15 cellular contexts compared by ENCODE assay signal in genomic region chr13:99370476-99371272, GRCh38.
DNase-seq lines count a peak whose midpoint lies in the region; ATAC-seq, FAIRE-seq and TF ChIP-seq lines count a peak whose summit lies in the region.
"Had no signal": no experiment of that assay in that cellular context is flagged by ENCODE, and none has a peak within 500 bp of the region (broad histone marks: within the 10 kb centered on the region; RNA-seq: fewer than 3 reads in every experiment).

No MANE protein-coding gene starts in this region.

- no peaks in the 10 kb centered on the region for H3K27me3 Mint-ChIP-seq in T-helper 2 cell treated with Interferon-gamma antibody and Interleukin-4, amounts not matched to agents 5 μg/mL and 100 μg/mL, for 36 hours (ENCODE audit: low read depth)
- H3K27me3 Mint-ChIP-seq in stimulated activated naive B cell treated with anti-CD40 and anti-IgM and Interleukin-4, amounts not matched to agents 10 μg/mL and 1 μg/mL and 100 μg/mL, for 72 hours: no peaks in the 10 kb centered on the region

- H3K27ac ChIP-seq in HepG2 (ENCODE audit: extremely low read length, insufficient read depth, low read length): no peak overlapping the region
- H3K27ac ChIP-seq: breast epithelium had no signal

- peaks cover 64% of the 10 kb centered on the region for H3K36me3 Mint-ChIP-seq in T-helper 2 cell treated with Interferon-gamma antibody and Interleukin-4, amounts not matched to agents 5 μg/mL and 100 μg/mL, for 36 hours (ENCODE audit: low read depth)
- peaks cover 46 to 66% of the 10 kb centered on the region in 2 donors for H3K36me3 Mint-ChIP-seq in stimulated activated naive B cell treated with anti-CD40 and anti-IgM and Interleukin-4, amounts not matched to agents 10 μg/mL and 1 μg/mL and 100 μg/mL, for 72 hours

- no peak overlapping the region for H2AFZ ChIP-seq in HepG2 (ENCODE audit: low read length)

- DNase-seq in activated CD8-positive, alpha-beta memory T cell treated with anti-CD3 and anti-CD28 coated beads for 24 hours: peak; percentile 57
- no peak for DNase-seq in activated CD8-positive, alpha-beta memory T cell treated with anti-CD3 and anti-CD28 coated beads, Interleukin-2, amount 50 U/mL, for 48 hours
- DNase-seq in T-helper 2 cell treated with Interferon-gamma antibody and Interleukin-4, amounts not matched to agents 5 μg/mL and 100 μg/mL, for 36 hours (ENCODE audit: low spot score): no peak
- DNase-seq in central memory CD4-positive, alpha-beta T cell: peak; percentile 41
- DNase-seq in stimulated activated naive B cell treated with anti-CD40 and anti-IgM and Interleukin-4, amounts not matched to agents 10 μg/mL and 1 μg/mL and 100 μg/mL, for 72 hours: no peak
- DNase-seq in HepG2 (ENCODE audit: low spot score) (no peak), DMS79 (lab: John Stamatoyannopoulos, UW) (no peak), GM19238 (ENCODE audit: insufficient read length, low spot score) (no peak)
- DNase-seq: effector CD4-positive, alpha-beta T cell; hypothalamus; NCI-H446; SHP77; T1000 had no signal

- TF ChIP-seq RAD21 in HepG2 (CRISPR knock-in tag; IDR thresholded peaks at IDR 0.05): no peak

- no peaks in the 10 kb centered on the region for H3K9me3 Mint-ChIP-seq in T-helper 2 cell treated with Interferon-gamma antibody and Interleukin-4, amounts not matched to agents 5 μg/mL and 100 μg/mL, for 36 hours
- H3K9me3 Mint-ChIP-seq in stimulated activated naive B cell treated with anti-CD40 and anti-IgM and Interleukin-4, amounts not matched to agents 10 μg/mL and 1 μg/mL and 100 μg/mL, for 72 hours: peaks cover 4 to 5% of the 10 kb centered on the region in 2 donors

- no TSS peak for BruUV-seq in HepG2 (replicated peaks; lab: Mats Ljungman, UMichigan)

- no peak for TF ChIP-seq CTCF in HepG2 (CRISPR knock-in tag; IDR thresholded peaks at IDR 0.05)

- H3K79me2 ChIP-seq in HepG2 (ENCODE audit: insufficient read depth, low read length): no peaks in the 10 kb centered on the region

- no peaks in the 10 kb centered on the region for H3K4me1 ChIP-seq in HepG2 (ENCODE audit: insufficient read depth, low read length)
- H3K4me1 ChIP-seq: breast epithelium had no signal

- no peak for ATAC-seq in stimulated activated naive B cell treated with anti-CD40 and anti-IgM and Interleukin-4, amounts not matched to agents 10 μg/mL and 1 μg/mL and 100 μg/mL, for 72 hours (replicated peaks)
- ATAC-seq in HepG2: no peak
- ATAC-seq: left lobe of liver had no signal

- no peaks in the 10 kb centered on the region for H3K27me3 ChIP-seq in HepG2 (ENCODE audit: control insufficient read depth in 1 of 2, insufficient read depth in 2 of 2, low read length in 2 of 2)
- H3K27me3 ChIP-seq: breast epithelium had no signal

- CTCF ChIA-PET in HepG2 (lab: Yijun Ruan, JAX; ENCODE audit: low intra/inter-chr PET ratio, low total read pairs): no interaction called here

- intact Hi-C loops in HepG2 (cut with micrococcal nuclease; ENCODE audit: unreplicated experiment): no loop called here

- TF ChIP-seq EP300 in HepG2 (IDR thresholded peaks at IDR 0.05; ENCODE audit: low read depth in 2 of 2, low read length in 2 of 2): no peak
- TF ChIP-seq EP300 in HepG2 (CRISPR knock-in tag; IDR thresholded peaks at IDR 0.05; ENCODE audit: borderline replicate concordance): no peak

- peak overlapping the region; percentile 58 for H3K4me3 Mint-ChIP-seq in T-helper 2 cell treated with Interferon-gamma antibody and Interleukin-4, amounts not matched to agents 5 μg/mL and 100 μg/mL, for 36 hours
- H3K4me3 Mint-ChIP-seq in stimulated activated naive B cell treated with anti-CD40 and anti-IgM and Interleukin-4, amounts not matched to agents 10 μg/mL and 1 μg/mL and 100 μg/mL, for 72 hours: peak overlapping the region in 1 of 2 donors; percentile 14

- FAIRE-seq in HepG2 (lab: Jason Lieb, UNC): no peak

- H4K20me1 ChIP-seq in HepG2 (ENCODE audit: insufficient read depth, low read length): no peaks in the 10 kb centered on the region

- H3K9me3 ChIP-seq in HepG2 (ENCODE audit: low read length): no peaks in the 10 kb centered on the region
- H3K9me3 ChIP-seq: breast epithelium had no signal

- WGBS in HepG2 (ENCODE audit: low lambda C conversion rate): 97% methylated on average over 11 of the region's 11 CpGs

- TF ChIP-seq POLR2A in HepG2 (IDR thresholded peaks at IDR 0.05; ENCODE audit: insufficient read depth in 1 of 2, low read depth in 2 of 2, low read length in 2 of 2): no peak

- in situ Hi-C loops in HepG2 (cut with HindIII; ENCODE audit: extremely low pct_ligation_motif_present, low pct_unique_long_range_greater_than_20kb): no loop called here

- no peak overlapping the region for H3K4me3 ChIP-seq in HepG2 (replicated peaks in 1 of 3; ENCODE audit: insufficient read depth in 1 of 3, low read depth in 2 of 3, low read length in 3 of 3)
- H3K4me3 ChIP-seq: breast epithelium had no signal

- H3K36me3 ChIP-seq in HepG2 (replicated peaks in 1 of 2; ENCODE audit: control insufficient read depth in 1 of 2, insufficient read depth in 2 of 2, low read length in 2 of 2): peaks cover 7 to 38% of the 10 kb centered on the region in 2 experiments
- H3K36me3 ChIP-seq: breast epithelium had no signal

- no peak overlapping the region for H3K9ac ChIP-seq in HepG2 (ENCODE audit: insufficient read depth, low read depth, low read length)

- POLR2A ChIA-PET in HepG2 (lab: Yijun Ruan, JAX): no interaction called here

- H3K27ac Mint-ChIP-seq in T-helper 2 cell treated with Interferon-gamma antibody and Interleukin-4, amounts not matched to agents 5 μg/mL and 100 μg/mL, for 36 hours: peak overlapping the region; percentile 67
- peak overlapping the region; percentile 81 for H3K27ac Mint-ChIP-seq in stimulated activated naive B cell treated with anti-CD40 and anti-IgM and Interleukin-4, amounts not matched to agents 10 μg/mL and 1 μg/mL and 100 μg/mL, for 72 hours

- peaks cover 85% of the 10 kb centered on the region for H3K4me1 Mint-ChIP-seq in T-helper 2 cell treated with Interferon-gamma antibody and Interleukin-4, amounts not matched to agents 5 μg/mL and 100 μg/mL, for 36 hours (ENCODE audit: low read depth)
- H3K4me1 Mint-ChIP-seq in stimulated activated naive B cell treated with anti-CD40 and anti-IgM and Interleukin-4, amounts not matched to agents 10 μg/mL and 1 μg/mL and 100 μg/mL, for 72 hours: peaks cover 56 to 81% of the 10 kb centered on the region in 2 donors

- no peak overlapping the region for H3K4me2 ChIP-seq in HepG2 (ENCODE audit: low read depth, low read length)

TF ChIP-seq in HepG2, 621 proteins besides CTCF, POLR2A, EP300 and RAD21:
- TF ChIP-seq ZBTB2 (CRISPR knock-in tag; IDR thresholded peaks at IDR 0.05; ENCODE audit: low read depth) (no peak), SOX6 (IDR thresholded peaks at IDR 0.05) (no peak), SOX6 (CRISPR knock-in tag; IDR thresholded peaks at IDR 0.05) (no peak), AKAP8 (CRISPR knock-in tag; IDR thresholded peaks at IDR 0.05) (no peak), NFE2 (CRISPR knock-in tag; IDR thresholded peaks at IDR 0.05) (no peak), ZNF704 (CRISPR knock-in tag; IDR thresholded peaks at IDR 0.05; ENCODE audit: borderline replicate concordance) (no peak), ZNF101 (CRISPR knock-in tag; IDR thresholded peaks at IDR 0.05; ENCODE audit: borderline replicate concordance, low read depth) (no peak), RARG (CRISPR knock-in tag; IDR thresholded peaks at IDR 0.05; ENCODE audit: low read depth) (no peak), FOXK2 (IDR thresholded peaks at IDR 0.05) (no peak), ZC3H13 (CRISPR knock-in tag; IDR thresholded peaks at IDR 0.05) (no peak), RARA (CRISPR knock-in tag; IDR thresholded peaks at IDR 0.05) (no peak), ZNF816 (CRISPR knock-in tag; IDR thresholded peaks at IDR 0.05; ENCODE audit: borderline replicate concordance) (no peak), PHF20 (CRISPR knock-in tag; IDR thresholded peaks at IDR 0.05) (no peak), ZNF562 (CRISPR knock-in tag; IDR thresholded peaks at IDR 0.05; ENCODE audit: borderline replicate concordance) (no peak), ZNF225 (CRISPR knock-in tag; IDR thresholded peaks at IDR 0.05) (no peak), ZSCAN31 (CRISPR knock-in tag; IDR thresholded peaks at IDR 0.05; ENCODE audit: low read depth) (no peak)

Comparison
In these comparisons a context has a peak if more than half of its experiments do, and no peak if none do; other contexts are left out.
1. DNase-seq: peak in activated CD8-positive, alpha-beta memory T cell treated with anti-CD3 and anti-CD28 coated beads for 24 hours (single experiment) and central memory CD4-positive, alpha-beta T cell (single experiment); none in activated CD8-positive, alpha-beta memory T cell treated with anti-CD3 and anti-CD28 coated beads, Interleukin-2, amount 50 U/mL, for 48 hours (single experiment), T-helper 2 cell treated with Interferon-gamma antibody and Interleukin-4, amounts not matched to agents 5 μg/mL and 100 μg/mL, for 36 hours (single experiment), stimulated activated naive B cell treated with anti-CD40 and anti-IgM and Interleukin-4, amounts not matched to agents 10 μg/mL and 1 μg/mL and 100 μg/mL, for 72 hours (single experiment), HepG2 (single experiment), DMS79 (single experiment) and GM19238 (single experiment).